29 cellular contexts compared by ENCODE assay signal in genomic region chr1:43354471-43354870, GRCh38. TPM values are rescaled to one million over a fixed set of nuclear protein-coding genes. Genes with fewer than 3 reads are reported as not detected.
"Had no signal": no experiment of that assay in that cellular context is flagged by ENCODE, and none has a peak within 500 bp of the region (broad histone marks: within the 10 kb centered on the region; RNA-seq: fewer than 3 reads in every experiment).

No MANE protein-coding gene starts in this region.

- H2AFZ ChIP-seq: neural progenitor cell had no signal

- H3K27ac ChIP-seq: brain microvascular endothelial cell, esophagus muscularis mucosa, lower lobe of right lung, neural progenitor cell, spleen, thoracic aorta had no signal

- FAIRE-seq: astrocyte, frontal cortex, urothelium cell line had no signal

- H3K27me3 ChIP-seq: brain microvascular endothelial cell, esophagus muscularis mucosa, neural progenitor cell, spleen had no signal

- H3K4me2 ChIP-seq: neural progenitor cell had no signal

- H3K9ac ChIP-seq: neural progenitor cell had no signal

- H3K36me3 ChIP-seq: brain microvascular endothelial cell, lower lobe of right lung, neural progenitor cell, thoracic aorta had no signal

- H3K4me3 ChIP-seq: esophagus muscularis mucosa, lower lobe of right lung, neural progenitor cell, spleen, thoracic aorta had no signal

- DNase-seq: activated CD4-positive, alpha-beta memory T cell treated with anti-CD3 and anti-CD28 coated beads for 36 hours; activated CD4-positive, alpha-beta T cell treated with anti-CD3 and anti-CD28 coated beads, Interleukin-2, amount 10 ng/mL, durations not matched to agents 24 days and 14 days; activated CD8-positive, alpha-beta memory T cell treated with anti-CD3 and anti-CD28 coated beads, Interleukin-2, amount 50 U/mL, for 48 hours; activated gamma-delta T cell treated with Interleukin-2 at 50 U/mL for 16 hours; activated naive CD4-positive, alpha-beta T cell treated with anti-CD3 and anti-CD28 coated beads, Interleukin-2, amount 50 U/mL, for 16 hours; activated T-cell treated with anti-CD3 and anti-CD28 coated beads, Interleukin-2, amount 50 U/mL, for 24 hours; amniotic stem cell; brain microvascular endothelial cell; central memory CD4-positive, alpha-beta T cell; endodermal cell; kidney glomerular epithelial cell; lower lobe of right lung; mesenchymal stem cell; naive thymus-derived CD8-positive, alpha-beta T cell; occipital lobe; right cardiac atrium; spleen; stimulated activated naive CD4-positive, alpha-beta T cell; trophoblast cell had no signal

- ATAC-seq: activated CD4-positive, CD25-positive, alpha-beta regulatory T cell treated with anti-CD3 and anti-CD28 coated beads, Interleukin-2, amount 50 U/mL, for 24 hours; left lobe of liver; lower lobe of right lung; naive thymus-derived CD8-positive, alpha-beta T cell; right cardiac atrium had no signal

- H3K9me3 ChIP-seq: esophagus muscularis mucosa, lower lobe of right lung, spleen, thoracic aorta had no signal

RNA-seq across cellular contexts. Expression of gene MPL, which starts 16.9 kb away (rescaled TPM):
- total RNA-seq: activated CD4-positive, alpha-beta memory T cell treated with anti-CD3 and anti-CD28 coated beads for 36 hours; activated CD4-positive, alpha-beta T cell treated with anti-CD3 and anti-CD28 coated beads, Interleukin-2, amount 10 ng/mL, durations not matched to agents 24 days and 14 days; activated CD8-positive, alpha-beta memory T cell treated with anti-CD3 and anti-CD28 coated beads for 36 hours; astrocyte; frontal cortex; naive thymus-derived CD8-positive, alpha-beta T cell; occipital lobe; T-helper 1 cell treated with Interleukin-12 subunit alpha and Interleukin-12 subunit beta and Interleukin-4 antibody, amounts not matched to agents 30 ng/mL and 1 ng/mL, for 36 hours; thoracic aorta had no signal
- polyA plus RNA-seq: naive thymus-derived CD8-positive, alpha-beta T cell; spleen had no signal
